Comparison of ENCODE assay signal across 15 cellular contexts in the genomic region with DNA sequence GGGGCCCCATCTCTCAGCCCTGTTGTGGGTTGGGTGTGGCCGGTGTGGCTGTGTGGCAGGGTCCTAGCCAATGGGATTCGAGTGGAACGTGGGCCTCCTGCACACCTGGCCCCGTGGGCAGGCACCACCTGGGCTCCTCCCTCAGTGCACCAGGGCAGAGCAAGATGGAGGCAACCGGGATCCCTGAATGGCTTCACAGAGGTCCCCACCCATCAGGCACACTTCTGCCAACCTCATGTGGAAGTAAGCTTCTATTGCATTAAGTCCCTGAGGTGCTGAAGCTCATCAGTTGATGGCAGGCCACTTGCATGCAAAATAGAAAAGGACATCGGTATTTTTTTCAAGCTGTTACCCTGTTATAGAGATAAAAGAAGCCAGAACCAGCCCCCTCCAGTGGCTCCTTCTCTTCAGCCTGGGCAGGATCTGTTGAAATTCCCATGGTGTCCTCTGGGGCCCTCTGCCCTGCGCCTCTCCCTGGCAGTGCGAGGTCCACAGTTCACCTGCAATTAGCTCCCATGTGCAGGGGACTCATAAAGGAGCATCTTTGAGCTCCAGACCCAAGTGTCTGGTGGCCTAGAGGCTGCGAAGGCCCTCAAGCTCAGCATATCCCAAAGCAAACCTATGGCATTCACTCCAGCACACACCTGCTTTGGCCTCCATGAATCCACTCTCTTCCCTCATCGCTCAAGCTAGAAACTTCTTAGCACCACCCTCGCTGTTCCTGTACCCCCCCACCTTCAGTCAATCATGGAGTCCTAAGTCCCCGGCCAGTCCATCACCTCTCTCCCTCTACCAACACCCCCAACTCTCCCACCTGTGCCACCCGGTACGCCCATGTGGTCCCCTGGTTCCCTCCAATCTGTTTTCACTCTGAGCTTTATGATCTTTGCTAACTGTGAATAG. TPM values are rescaled to one million over a fixed set of nuclear protein-coding genes. Genes with fewer than 3 reads are reported as not detected.
DNase-seq lines count a peak whose midpoint lies in the region; ATAC-seq, FAIRE-seq and TF ChIP-seq lines count a peak whose summit lies in the region.
"Had no signal": no experiment of that assay in that cellular context is flagged by ENCODE, and none has a peak within 500 bp of the region (broad histone marks: within the 10 kb centered on the region; RNA-seq: fewer than 3 reads in every experiment).

No MANE protein-coding gene starts in this region.

- H3K4me1 Mint-ChIP-seq in astrocyte (ENCODE audit: low read depth, unreplicated experiment) = peaks cover 9% of the 10 kb centered on the region

- no peak overlapping the region for H3K4me3 ChIP-seq in BLaER1 treated with 17β-estradiol and CSF1 and Interleukin-3, amounts not matched to agents 10 nM and 100 nM
- no peak overlapping the region for H3K4me3 ChIP-seq in astrocyte (ENCODE audit: insufficient read depth, low read depth, low read length)
- H3K4me3 ChIP-seq: dorsolateral prefrontal cortex had no signal

- no peak overlapping the region for H3K9ac ChIP-seq in BLaER1 treated with 17β-estradiol and CSF1 and Interleukin-3, amounts not matched to agents 10 nM and 100 nM
- no peak overlapping the region for H3K9ac ChIP-seq in astrocyte (ENCODE audit: low read length)

- DNase-seq in HT-29 (ENCODE audit: low spot score) (peak; percentile 22), astrocyte (ENCODE audit: low read depth) (no peak), kidney tubule cell (ENCODE audit: low spot score) (peak; percentile 6), T1000 (lab: John Stamatoyannopoulos, UW) (no peak), DMS153 (lab: John Stamatoyannopoulos, UW) (no peak), NCI-H2196 treated with DMSO at 0.1 percent for 48 hours (lab: John Stamatoyannopoulos, UW; ENCODE audit: unreplicated experiment) (no peak)
- DNase-seq: activated CD4-positive, alpha-beta T cell treated with anti-CD3 and anti-CD28 coated beads for 36 hours; activated naive CD4-positive, alpha-beta T cell treated with Interleukin-2 at 50 U/mL for 16 hours; dorsolateral prefrontal cortex; hippocampal formation; NCI-H2029 had no signal

- H4K20me1 ChIP-seq in BLaER1 treated with 17β-estradiol and CSF1 and Interleukin-3, amounts not matched to agents 10 nM and 100 nM = peaks cover 0 to 12% (median 0%) of the 10 kb centered on the region in 11 experiments; a peak in 3 of 22 replicates
- no peaks in the 10 kb centered on the region for H4K20me1 ChIP-seq in astrocyte (ENCODE audit: insufficient read depth, low read length)

- H3K4me3 Mint-ChIP-seq in astrocyte (ENCODE audit: unreplicated experiment) = no peak overlapping the region
- H3K4me3 Mint-ChIP-seq: activated CD4-positive, alpha-beta T cell treated with anti-CD3 and anti-CD28 coated beads for 36 hours had no signal

- H3K27me3 ChIP-seq in BLaER1 treated with 17β-estradiol and CSF1 and Interleukin-3, amounts not matched to agents 10 nM and 100 nM = peaks cover 5 to 26% (median 17%) of the 10 kb centered on the region in 11 experiments; a peak in 18 of 22 replicates
- H3K27me3 ChIP-seq in astrocyte (ENCODE audit: insufficient read depth, low read length) = peaks cover 6% of the 10 kb centered on the region
- H3K27me3 ChIP-seq: dorsolateral prefrontal cortex had no signal

- H3K27ac ChIP-seq in BLaER1 treated with 17β-estradiol and CSF1 and Interleukin-3, amounts not matched to agents 10 nM and 100 nM = no peak overlapping the region
- no peak overlapping the region for H3K27ac ChIP-seq in astrocyte (ENCODE audit: low read depth, low read length)

- peak overlapping the region; percentile 40 to 81 (median 59); a peak in 21 of 22 replicates for H3K4me2 ChIP-seq in BLaER1 treated with 17β-estradiol and CSF1 and Interleukin-3, amounts not matched to agents 10 nM and 100 nM
- H3K4me2 ChIP-seq in astrocyte (ENCODE audit: low read length) = no peak overlapping the region

- H3K4me1 ChIP-seq in BLaER1 treated with 17β-estradiol and CSF1 and Interleukin-3, amounts not matched to agents 10 nM and 100 nM = peaks cover 23 to 31% (median 29%) of the 10 kb centered on the region in 10 experiments
- H3K4me1 ChIP-seq in astrocyte (ENCODE audit: insufficient read depth, low read length) = peaks cover 14% of the 10 kb centered on the region

- no peaks in the 10 kb centered on the region for H3K36me3 ChIP-seq in BLaER1 treated with 17β-estradiol and CSF1 and Interleukin-3, amounts not matched to agents 10 nM and 100 nM
- no peaks in the 10 kb centered on the region for H3K36me3 ChIP-seq in astrocyte (ENCODE audit: insufficient read depth, low read length)

- peaks cover 0 to 7% (median 0%) of the 10 kb centered on the region in 11 experiments; a peak in 1 of 22 replicates for H3K9me3 ChIP-seq in BLaER1 treated with 17β-estradiol and CSF1 and Interleukin-3, amounts not matched to agents 10 nM and 100 nM (replicated peaks in 1 of 11)
- H3K9me3 ChIP-seq in astrocyte (ENCODE audit: insufficient read depth, low read depth, low read length) = no peaks in the 10 kb centered on the region

- H3K79me2 ChIP-seq in astrocyte (ENCODE audit: insufficient read depth, low read length) = no peaks in the 10 kb centered on the region

- no peak overlapping the region for H3K27ac Mint-ChIP-seq in astrocyte (ENCODE audit: unreplicated experiment)
- H3K27ac Mint-ChIP-seq: activated CD4-positive, alpha-beta T cell treated with anti-CD3 and anti-CD28 coated beads for 36 hours had no signal

- no peaks in the 10 kb centered on the region for H3K36me3 Mint-ChIP-seq in astrocyte (ENCODE audit: low read depth, unreplicated experiment)

- ATAC-seq in HG03342 (IDR thresholded peaks at IDR 0.05; ENCODE audit: unreplicated experiment) = no peak
- ATAC-seq: activated CD4-positive, alpha-beta T cell treated with anti-CD3 and anti-CD28 coated beads for 36 hours; Right ventricle myocardium inferior had no signal

- TF ChIP-seq CTCF in astrocyte (IDR thresholded peaks at IDR 0.05; ENCODE audit: insufficient read depth, low read depth, low read length) = peak; percentile 20

- no peak for FAIRE-seq in astrocyte (lab: Jason Lieb, UNC)
- FAIRE-seq: HTR-8/SVneo had no signal

- no peak overlapping the region for H2AFZ ChIP-seq in astrocyte (ENCODE audit: low read depth, low read length)

- peaks cover 29% of the 10 kb centered on the region for H3K27me3 Mint-ChIP-seq in astrocyte (ENCODE audit: low read depth, unreplicated experiment)

- H3K9me3 Mint-ChIP-seq in astrocyte (ENCODE audit: unreplicated experiment) = peaks cover 1% of the 10 kb centered on the region

RNA-seq across cellular contexts. Expression of gene SLC45A1, which starts 2.1 kb away (rescaled TPM):
- total RNA-seq in HT-29 (2014; rRNA removed; shearing (Covaris generic)) = not detected in 2 replicates
- total RNA-seq in astrocyte = 0.95 and 1.0 TPM in 2 replicates

Comparison
In these comparisons a context has a peak if more than half of its experiments do, and no peak if none do; other contexts are left out.
1. DNase-seq: peak in HT-29 (single experiment) and kidney tubule cell (single experiment); none in astrocyte (single experiment), T1000 (single experiment), DMS153 (single experiment) and NCI-H2196 treated with DMSO at 0.1 percent for 48 hours (single experiment).